In the genomic region with DNA sequence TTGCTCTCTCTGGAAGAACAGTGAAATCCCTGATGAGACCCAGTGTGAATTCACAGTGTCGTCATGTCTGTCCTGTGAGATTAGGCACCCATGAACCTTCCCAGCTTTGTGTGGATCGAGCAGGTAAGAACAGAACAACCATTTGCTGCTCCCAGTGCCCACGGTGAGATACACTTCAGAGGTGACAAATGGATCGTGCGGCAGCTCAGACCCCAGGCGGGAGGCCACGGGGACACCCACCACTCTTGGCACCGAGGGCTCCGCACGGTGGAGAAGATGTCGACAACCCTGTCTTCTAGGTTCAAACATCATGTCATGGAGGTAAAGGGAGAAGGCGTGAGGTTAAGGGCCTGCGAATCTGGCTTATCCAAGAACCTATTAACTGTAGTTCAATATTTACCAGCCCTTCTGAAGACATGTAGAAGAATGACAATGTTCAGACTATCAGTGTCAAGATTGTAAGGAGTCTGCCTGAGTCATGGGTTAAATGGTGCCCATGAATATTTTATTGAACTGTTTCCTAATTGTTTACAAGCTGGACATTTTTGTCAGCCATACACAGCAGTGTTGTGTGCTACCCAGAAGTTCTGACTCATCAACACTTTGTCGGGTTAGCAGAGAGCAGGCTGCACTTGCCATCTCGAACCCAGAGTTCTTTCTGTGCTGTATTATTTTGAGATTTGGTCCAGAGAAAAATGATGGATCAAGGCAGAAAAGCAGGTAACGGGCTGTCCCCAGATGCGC, we compare ENCODE assay signal across 28 cellular contexts. TPM values are rescaled to one million over a fixed set of nuclear protein-coding genes. Genes with fewer than 3 reads are reported as not detected.
DNase-seq lines count a peak whose midpoint lies in the region; FAIRE-seq and TF ChIP-seq lines count a peak whose summit lies in the region.
"Had no signal": no experiment of that assay in that cellular context is flagged by ENCODE, and none has a peak within 500 bp of the region (broad histone marks: within the 10 kb centered on the region; RNA-seq: fewer than 3 reads in every experiment).

No MANE protein-coding gene starts in this region.

- peaks cover 21% of the 10 kb centered on the region for H3K27me3 Mint-ChIP-seq in chondrocyte (ENCODE audit: low read depth)

- peaks cover 7% of the 10 kb centered on the region for H3K4me1 Mint-ChIP-seq in chondrocyte (ENCODE audit: low read depth)

- H3K4me3 ChIP-seq in bronchial epithelial cell (ENCODE audit: low read depth, low read length): no peak overlapping the region
- H3K4me3 ChIP-seq: GM12878, Peyer's patch, sigmoid colon, SJCRH30, stomach, tibial artery had no signal

- TF ChIP-seq CTCF in bronchial epithelial cell (IDR thresholded peaks at IDR 0.05; ENCODE audit: insufficient read depth, low read length, severe bottlenecking): no peak
- no peak for TF ChIP-seq CTCF in D721Med (IDR thresholded peaks at IDR 0.05; ENCODE audit: insufficient read depth, missing control alignments)
- no peak for TF ChIP-seq CTCF in chondrocyte (IDR thresholded peaks at IDR 0.05)

- no peak overlapping the region for H3K4me3 Mint-ChIP-seq in chondrocyte (ENCODE audit: unreplicated experiment)
- H3K4me3 Mint-ChIP-seq: activated CD8-positive, alpha-beta memory T cell treated with anti-CD3 and anti-CD28 coated beads, Interleukin-2, amount 10 ng/mL, durations not matched to agents 7 days and 5 days; activated naive CD4-positive, alpha-beta T cell treated with anti-CD3 and anti-CD28 coated beads, Interleukin-2, amount 50 U/mL, for 24 hours; CD8-positive, alpha-beta T cell; naive thymus-derived CD4-positive, alpha-beta T cell had no signal

- no peaks in the 10 kb centered on the region for H3K36me3 ChIP-seq in bronchial epithelial cell (ENCODE audit: control insufficient read depth, insufficient read depth, low read length)
- H3K36me3 ChIP-seq: Peyer's patch, sigmoid colon, SJCRH30, stomach, tibial artery had no signal

- no peaks in the 10 kb centered on the region for H3K27me3 ChIP-seq in bronchial epithelial cell (ENCODE audit: control insufficient read depth, insufficient read depth, low read length)
- H3K27me3 ChIP-seq: Peyer's patch, sigmoid colon, SJCRH30 had no signal

- FAIRE-seq in bronchial epithelial cell (lab: Jason Lieb, UNC) (no peak), D721Med (lab: Jason Lieb, UNC) (no peak)
- FAIRE-seq: endometrium, GM12878 had no signal

- no peak for TF ChIP-seq POLR2A in erythroblast (IDR thresholded peaks at IDR 0.05; ENCODE audit: low read length)

- DNase-seq in AG20443 (ENCODE audit: low spot score) (peak; percentile 4), GM04503 (ENCODE audit: low read depth) (peak; percentile 3), bronchial epithelial cell (ENCODE audit: low read depth) (peak; percentile 15), mucosa of gallbladder (ENCODE audit: low spot score) (peak; percentile 7), D721Med (ENCODE audit: insufficient read length, low spot score) (no peak), SW480 (ENCODE audit: low spot score) (no peak), erythroblast (lab: John Stamatoyannopoulos, UW) (no peak), chondrocyte (ENCODE audit: low spot score) (no peak)
- DNase-seq: activated CD4-positive, alpha-beta T cell treated with anti-CD3 and anti-CD28 coated beads for 48 hours; activated CD8-positive, alpha-beta memory T cell treated with anti-CD3 and anti-CD28 coated beads, Interleukin-2, amount 10 ng/mL, durations not matched to agents 7 days and 5 days; CD8-positive, alpha-beta T cell; DMS53; KG1; kidney glomerular epithelial cell; mesendoderm; NCI-H146; NCI-H524 treated with DMSO at 0.1 percent for 48 hours; sigmoid colon; SJCRH30; stimulated activated CD8-positive, alpha-beta memory T cell treated with anti-CD3 and anti-CD28 coated beads, Interleukin-4, amount 100 ng/mL, for 48 hours; stomach; tibial artery had no signal

- no peaks in the 10 kb centered on the region for H3K36me3 Mint-ChIP-seq in chondrocyte (ENCODE audit: low read depth)
- H3K36me3 Mint-ChIP-seq: activated CD8-positive, alpha-beta memory T cell treated with anti-CD3 and anti-CD28 coated beads, Interleukin-2, amount 10 ng/mL, durations not matched to agents 7 days and 5 days; activated naive CD4-positive, alpha-beta T cell treated with anti-CD3 and anti-CD28 coated beads, Interleukin-2, amount 50 U/mL, for 24 hours; CD8-positive, alpha-beta T cell; naive thymus-derived CD4-positive, alpha-beta T cell had no signal

- H3K9me3 Mint-ChIP-seq in chondrocyte (ENCODE audit: low read depth): no peaks in the 10 kb centered on the region
- H3K9me3 Mint-ChIP-seq: activated naive CD4-positive, alpha-beta T cell treated with anti-CD3 and anti-CD28 coated beads, Interleukin-2, amount 50 U/mL, for 24 hours; CD8-positive, alpha-beta T cell; naive thymus-derived CD4-positive, alpha-beta T cell had no signal

- H3K27ac Mint-ChIP-seq in chondrocyte (ENCODE audit: unreplicated experiment): no peak overlapping the region
- H3K27ac Mint-ChIP-seq: activated CD8-positive, alpha-beta memory T cell treated with anti-CD3 and anti-CD28 coated beads, Interleukin-2, amount 10 ng/mL, durations not matched to agents 7 days and 5 days; activated naive CD4-positive, alpha-beta T cell treated with anti-CD3 and anti-CD28 coated beads, Interleukin-2, amount 50 U/mL, for 24 hours; CD8-positive, alpha-beta T cell; naive thymus-derived CD4-positive, alpha-beta T cell had no signal

RNA-seq across cellular contexts. Expression of a gene that starts 15.5 kb away (rescaled TPM):
- total RNA-seq in bronchial epithelial cell (6.8 and 12.3 TPM in 2 replicates), mucosa of gallbladder (15.0 TPM), chondrocyte (0.40 to 2.0 TPM (median 1.4 TPM) in 3 replicates)
- total RNA-seq: H4 had no signal

Comparison
In these comparisons a context has a peak if more than half of its experiments do, and no peak if none do; other contexts are left out.
1. DNase-seq: peak in AG20443 (single experiment), GM04503 (single experiment), bronchial epithelial cell (single experiment) and mucosa of gallbladder (single experiment); none in D721Med (single experiment), SW480 (single experiment), erythroblast (0 of 2) and chondrocyte (single experiment).